ENCODE assay signal across 1 cellular context in the genomic region with DNA sequence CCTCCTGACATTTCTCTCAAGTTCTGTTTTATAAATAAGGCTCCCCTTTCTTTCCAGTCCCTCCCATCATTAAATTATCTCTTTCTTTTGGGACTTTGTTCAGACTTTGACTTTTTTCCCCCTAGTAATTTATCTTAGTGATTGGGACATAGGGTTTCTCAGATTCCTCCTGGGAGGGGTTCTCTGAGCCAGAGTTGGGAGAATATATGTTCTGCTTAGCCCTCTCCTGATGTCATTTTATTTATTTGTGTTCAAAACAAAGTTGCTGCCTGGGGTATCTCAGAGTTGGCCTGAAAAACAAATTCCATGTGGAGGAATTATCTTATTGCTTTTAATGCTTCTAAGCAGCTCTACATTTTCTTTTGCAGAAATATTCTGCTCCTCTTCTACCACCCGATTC.
TF ChIP-seq lines count a peak whose summit lies in the region.

No MANE protein-coding gene starts in this region.

TF ChIP-seq in GM23338, 12 proteins besides CTCF, POLR2A, EP300 and RAD21 (continued from another document):
- TF ChIP-seq, protein P1, sequence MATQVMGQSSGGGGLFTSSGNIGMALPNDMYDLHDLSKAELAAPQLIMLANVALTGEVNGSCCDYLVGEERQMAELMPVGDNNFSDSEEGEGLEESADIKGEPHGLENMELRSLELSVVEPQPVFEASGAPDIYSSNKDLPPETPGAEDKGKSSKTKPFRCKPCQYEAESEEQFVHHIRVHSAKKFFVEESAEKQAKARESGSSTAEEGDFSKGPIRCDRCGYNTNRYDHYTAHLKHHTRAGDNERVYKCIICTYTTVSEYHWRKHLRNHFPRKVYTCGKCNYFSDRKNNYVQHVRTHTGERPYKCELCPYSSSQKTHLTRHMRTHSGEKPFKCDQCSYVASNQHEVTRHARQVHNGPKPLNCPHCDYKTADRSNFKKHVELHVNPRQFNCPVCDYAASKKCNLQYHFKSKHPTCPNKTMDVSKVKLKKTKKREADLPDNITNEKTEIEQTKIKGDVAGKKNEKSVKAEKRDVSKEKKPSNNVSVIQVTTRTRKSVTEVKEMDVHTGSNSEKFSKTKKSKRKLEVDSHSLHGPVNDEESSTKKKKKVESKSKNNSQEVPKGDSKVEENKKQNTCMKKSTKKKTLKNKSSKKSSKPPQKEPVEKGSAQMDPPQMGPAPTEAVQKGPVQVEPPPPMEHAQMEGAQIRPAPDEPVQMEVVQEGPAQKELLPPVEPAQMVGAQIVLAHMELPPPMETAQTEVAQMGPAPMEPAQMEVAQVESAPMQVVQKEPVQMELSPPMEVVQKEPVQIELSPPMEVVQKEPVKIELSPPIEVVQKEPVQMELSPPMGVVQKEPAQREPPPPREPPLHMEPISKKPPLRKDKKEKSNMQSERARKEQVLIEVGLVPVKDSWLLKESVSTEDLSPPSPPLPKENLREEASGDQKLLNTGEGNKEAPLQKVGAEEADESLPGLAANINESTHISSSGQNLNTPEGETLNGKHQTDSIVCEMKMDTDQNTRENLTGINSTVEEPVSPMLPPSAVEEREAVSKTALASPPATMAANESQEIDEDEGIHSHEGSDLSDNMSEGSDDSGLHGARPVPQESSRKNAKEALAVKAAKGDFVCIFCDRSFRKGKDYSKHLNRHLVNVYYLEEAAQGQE (IDR thresholded peaks at IDR 0.05; ENCODE audit: unreplicated experiment) = no peak
- TF ChIP-seq CREB1 (CRISPR knock-in tag; IDR thresholded peaks at IDR 0.05; ENCODE audit: low read depth) (no peak), JUNB (IDR thresholded peaks at IDR 0.05; ENCODE audit: unreplicated experiment) (no peak), ZNF114 (CRISPR knock-in tag; IDR thresholded peaks at IDR 0.05) (no peak), ZNF462 (CRISPR knock-in tag; IDR thresholded peaks at IDR 0.05) (no peak), EZH2phosphoT487 (IDR thresholded peaks at IDR 0.05; ENCODE audit: unreplicated experiment) (no peak)
